ENCODE assay signal across 8 cellular contexts in the genomic region with DNA sequence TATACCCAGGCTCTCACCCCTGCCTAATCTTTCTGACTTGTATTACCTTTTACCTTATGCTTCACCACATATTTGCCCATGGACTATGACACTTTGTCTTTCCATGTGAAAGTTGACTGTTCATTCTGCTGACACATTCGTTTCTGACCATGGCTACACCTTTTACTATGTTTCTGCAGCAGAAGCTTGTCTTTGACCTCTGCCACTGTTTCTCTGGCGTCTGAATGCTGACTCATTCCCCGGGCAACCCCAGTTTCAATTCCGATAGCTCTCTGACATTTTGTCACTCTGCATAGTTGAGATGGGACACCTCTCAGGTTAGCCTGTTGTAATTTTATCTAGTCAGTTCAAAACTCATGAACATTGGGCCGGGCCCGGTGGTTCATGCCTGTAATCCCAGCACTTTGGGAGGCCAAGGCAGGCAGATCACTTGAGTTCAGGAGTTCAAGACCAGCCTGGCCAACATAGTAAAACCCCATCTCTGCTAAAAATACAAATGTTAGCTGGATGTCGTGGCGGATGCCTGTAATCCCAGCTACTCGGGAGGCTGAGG.
DNase-seq lines count a peak whose midpoint lies in the region; TF ChIP-seq lines count a peak whose summit lies in the region.

No MANE protein-coding gene starts in this region.

- no peaks in the 10 kb centered on the region for H3K27me3 ChIP-seq in KMS-11 (ENCODE audit: insufficient read depth, low read depth)

- peaks cover 22% of the 10 kb centered on the region for H3K4me1 ChIP-seq in KMS-11 (ENCODE audit: low read depth, poor library complexity, severe bottlenecking)

- intact Hi-C loops in head of caudate nucleus (cut with DNase I), result no loop called here

- peak overlapping the region; percentile 34; the same call in 1 of the 2 replicates for H3K9ac ChIP-seq in KMS-11

- peak overlapping the region; percentile 76 for H3K27ac ChIP-seq in KMS-11

- H3K4me2 ChIP-seq in KMS-11, result peak overlapping the region; percentile 55

- TF ChIP-seq CTCF in GM12865 (IDR thresholded peaks at IDR 0.05; ENCODE audit: insufficient read depth, low read depth, low read length, missing control alignments) (no peak), GM20000 (IDR thresholded peaks at IDR 0.05; ENCODE audit: extremely low read depth, missing control alignments) (no peak), KMS-11 (conservative IDR thresholded peaks at IDR 0.05; ENCODE audit: low read depth, low read length) (no peak)

- H3K4me3 ChIP-seq in GM12865 (ENCODE audit: low read depth, low read length), result no peak overlapping the region
- no peak overlapping the region for H3K4me3 ChIP-seq in KMS-11 (IDR thresholded peaks at IDR 0.05; ENCODE audit: insufficient read depth, low read depth, low read length)

- DNase-seq in GM12865 (ENCODE audit: low read depth) (peak; percentile 84), GM20000 (ENCODE audit: low spot score) (peak; percentile 71), islet precursor cell (peak; percentile 55), head of caudate nucleus (no peak), retina (no peak), DMS153 treated with DMSO at 0.1 percent for 48 hours (lab: John Stamatoyannopoulos, UW; ENCODE audit: unreplicated experiment) (no peak), AG08395 (ENCODE audit: low spot score) (no peak)

- no peaks in the 10 kb centered on the region for H4K20me1 ChIP-seq in KMS-11 (ENCODE audit: insufficient read depth)

- H2AFZ ChIP-seq in KMS-11 (ENCODE audit: low read depth), result peak overlapping the region; percentile 42

- H3K79me2 ChIP-seq in KMS-11 (ENCODE audit: insufficient read depth, low read depth), result no peaks in the 10 kb centered on the region

- H3K36me3 ChIP-seq in KMS-11 (ENCODE audit: insufficient read depth), result no peaks in the 10 kb centered on the region

Comparison
In these comparisons a context has a peak if more than half of its experiments do, and no peak if none do; other contexts are left out.
1. DNase-seq: peak in GM12865 (single experiment), GM20000 (single experiment) and islet precursor cell (single experiment); none in head of caudate nucleus (0 of 42), retina (single experiment), DMS153 treated with DMSO at 0.1 percent for 48 hours (single experiment) and AG08395 (single experiment).